8 cellular contexts compared by ENCODE assay signal in the genomic region with DNA sequence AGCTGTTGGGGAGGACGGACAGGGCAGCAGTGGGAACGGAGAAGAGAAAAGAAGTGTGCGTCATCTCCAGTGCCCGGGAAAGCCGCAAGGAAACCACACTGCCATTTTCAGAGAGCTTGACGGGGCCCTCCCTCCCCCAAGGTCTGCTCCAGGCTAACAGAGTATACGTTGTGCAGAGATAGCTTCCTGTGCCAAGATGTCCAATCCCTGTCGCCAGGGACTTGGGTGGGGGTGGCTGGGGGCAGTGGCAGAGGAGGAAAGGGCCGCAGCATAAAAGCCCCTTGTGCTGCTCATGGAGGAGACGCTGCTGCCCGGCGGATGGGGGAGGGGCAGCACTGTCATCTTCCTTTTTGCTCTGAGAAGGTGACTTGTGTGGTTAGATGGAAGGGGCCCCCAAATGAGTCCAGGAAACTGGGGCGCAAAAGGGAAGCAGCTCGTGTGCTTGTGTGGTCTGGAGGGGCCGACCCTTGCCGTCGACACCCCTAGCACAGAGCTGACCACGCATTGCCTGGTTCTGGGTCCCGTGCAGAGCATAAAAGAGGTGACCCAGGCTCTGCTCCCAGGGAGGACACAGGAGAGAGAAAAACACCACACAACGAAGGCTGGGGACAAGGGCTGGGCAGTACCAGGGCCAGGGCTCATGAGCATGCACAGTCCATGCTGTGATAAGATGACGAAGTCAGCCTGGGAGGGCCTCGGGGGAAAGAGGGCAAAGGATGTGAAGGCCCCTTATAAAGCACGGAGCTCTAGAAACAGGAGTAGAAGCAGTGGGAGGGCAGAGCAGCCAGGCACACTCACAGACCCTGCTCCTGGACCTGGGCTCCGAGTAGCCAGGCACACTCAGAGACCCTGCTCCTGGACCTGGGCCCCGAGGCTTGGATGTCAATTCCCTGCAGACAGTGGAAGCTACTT.
DNase-seq lines count a peak whose midpoint lies in the region; ATAC-seq, FAIRE-seq and TF ChIP-seq lines count a peak whose summit lies in the region.

No MANE protein-coding gene starts in this region.

- FAIRE-seq in GM12891 (lab: Jason Lieb, UNC), result no peak

- intact Hi-C loops in ovary (cut with DNase I), result loop anchor here in 3 of 4 donors (10.0 kb wide), 5 partner anchors 435 to 655 kb away; a partner anchor contains a TSS

- no peaks in the 10 kb centered on the region for H3K4me1 ChIP-seq in ovary (ENCODE audit: insufficient read depth)

- H3K4me3 ChIP-seq in MG63, result no peak overlapping the region
- no peak overlapping the region for H3K4me3 ChIP-seq in ovary

- DNase-seq in SKM-1 (lab: John Stamatoyannopoulos, UW; ENCODE audit: unreplicated experiment) (peak; percentile 75), erythroblast (lab: John Stamatoyannopoulos, UW) (no peak), GM12891 (ENCODE audit: insufficient read length, low spot score) (no peak), MG63 (no peak), ovary (no peak)
- DNase-seq in activated naive CD8-positive, alpha-beta T cell treated with anti-CD3 and anti-CD28 coated beads for 36 hours, result peak; percentile 71
- DNase-seq in stimulated activated CD4-positive, alpha-beta T cell treated with anti-CD3 and anti-CD28 coated beads, Interleukin-15, amount 100 ng/mL, for 48 hours (ENCODE audit: low read depth in 2 of 2), result peak; percentile 14 to 35

- no peaks in the 10 kb centered on the region for H3K9me3 Mint-ChIP-seq in activated naive CD8-positive, alpha-beta T cell treated with anti-CD3 and anti-CD28 coated beads for 36 hours

- H3K36me3 ChIP-seq in MG63, result no peaks in the 10 kb centered on the region
- H3K36me3 ChIP-seq in ovary, result no peaks in the 10 kb centered on the region

- no peak for TF ChIP-seq EP300 in ovary (IDR thresholded peaks at IDR 0.05)

- H3K27ac ChIP-seq in ovary, result no peak overlapping the region

- TF ChIP-seq POLR2A in erythroblast (IDR thresholded peaks at IDR 0.05; ENCODE audit: low read length) (no peak), GM12891 (IDR thresholded peaks at IDR 0.05; ENCODE audit: low read depth, low read length) (no peak), ovary (IDR thresholded peaks at IDR 0.05) (no peak)

- 71 to 73% (median 72%) methylated on average over 25 of the region's 25 CpGs for WGBS in ovary, 3 donors

- H3K9me3 ChIP-seq in MG63 (no peaks in the 10 kb centered on the region), ovary (no peaks in the 10 kb centered on the region)

- H3K27me3 Mint-ChIP-seq in activated naive CD8-positive, alpha-beta T cell treated with anti-CD3 and anti-CD28 coated beads for 36 hours, result no peaks in the 10 kb centered on the region

- H3K4me3 Mint-ChIP-seq in activated naive CD8-positive, alpha-beta T cell treated with anti-CD3 and anti-CD28 coated beads for 36 hours, result peak overlapping the region; percentile 62

- H3K27me3 ChIP-seq in MG63, result no peaks in the 10 kb centered on the region
- no peaks in the 10 kb centered on the region for H3K27me3 ChIP-seq in ovary

- peak overlapping the region; percentile 78 for H3K27ac Mint-ChIP-seq in activated naive CD8-positive, alpha-beta T cell treated with anti-CD3 and anti-CD28 coated beads for 36 hours

- ATAC-seq in GM18907 (IDR thresholded peaks at IDR 0.05; ENCODE audit: unreplicated experiment), result peak; percentile 70

- peaks cover 2% of the 10 kb centered on the region for H3K36me3 Mint-ChIP-seq in activated naive CD8-positive, alpha-beta T cell treated with anti-CD3 and anti-CD28 coated beads for 36 hours

- TF ChIP-seq CTCF in ovary (IDR thresholded peaks at IDR 0.05), result no peak

- H3K4me1 Mint-ChIP-seq in activated naive CD8-positive, alpha-beta T cell treated with anti-CD3 and anti-CD28 coated beads for 36 hours, result peaks cover 20% of the 10 kb centered on the region

TF ChIP-seq in GM12891, 5 proteins besides CTCF, POLR2A, EP300 and RAD21:
- TF ChIP-seq PAX5 (IDR thresholded peaks at IDR 0.05; ENCODE audit: insufficient read depth, low read length, severe bottlenecking) (no peak), TAF1 (IDR thresholded peaks at IDR 0.05; ENCODE audit: low read depth, low read length) (no peak), POU2F2 (IDR thresholded peaks at IDR 0.05; ENCODE audit: low read depth, low read length) (no peak), POLR2AphosphoS5 (IDR thresholded peaks at IDR 0.05; ENCODE audit: low read depth, low read length) (no peak), SPI1 (IDR thresholded peaks at IDR 0.05; ENCODE audit: low read depth, low read length) (no peak)

Comparison
In these comparisons a context has a peak if more than half of its experiments do, and no peak if none do; other contexts are left out.
1. DNase-seq: peak in SKM-1 (single experiment), activated naive CD8-positive, alpha-beta T cell treated with anti-CD3 and anti-CD28 coated beads for 36 hours (single experiment) and stimulated activated CD4-positive, alpha-beta T cell treated with anti-CD3 and anti-CD28 coated beads, Interleukin-15, amount 100 ng/mL, for 48 hours (2 of 2); none in erythroblast (0 of 2), GM12891 (single experiment), MG63 (single experiment) and ovary (0 of 5).